27 cellular contexts compared by ENCODE assay signal in the genomic region with DNA sequence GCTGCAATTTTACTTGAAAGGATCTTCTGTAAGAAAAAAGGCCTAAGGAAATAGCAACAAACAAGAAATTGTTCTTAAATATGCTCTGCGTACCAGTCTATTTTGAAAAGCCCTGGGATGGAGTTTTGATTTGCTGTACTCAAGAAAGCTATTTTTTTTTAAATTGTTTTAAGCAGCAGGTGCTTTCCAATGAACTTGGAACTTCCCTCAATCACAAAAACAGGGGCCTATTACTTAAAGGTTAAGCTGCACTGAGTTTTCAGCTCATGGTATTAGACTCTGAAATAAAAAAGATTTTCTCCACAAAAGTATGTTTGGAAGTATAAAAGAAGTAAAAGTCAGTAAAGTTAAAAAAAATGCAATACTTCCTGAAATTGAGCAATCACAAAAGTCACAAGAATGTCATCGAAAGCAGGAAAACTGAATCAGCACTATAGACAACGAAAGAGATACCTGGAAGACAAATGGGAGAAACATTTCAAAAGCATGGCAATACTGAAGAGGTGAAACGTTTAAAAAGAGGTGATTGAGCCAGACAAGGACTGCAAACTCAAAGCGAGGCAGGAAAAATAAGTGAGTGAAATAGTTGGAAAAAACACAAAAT. TPM values are rescaled to one million over a fixed set of nuclear protein-coding genes. Genes with fewer than 3 reads are reported as not detected.
DNase-seq lines count a peak whose midpoint lies in the region; ATAC-seq and TF ChIP-seq lines count a peak whose summit lies in the region.
"Had no signal": no experiment of that assay in that cellular context is flagged by ENCODE, and none has a peak within 500 bp of the region (broad histone marks: within the 10 kb centered on the region; RNA-seq: fewer than 3 reads in every experiment).

No MANE protein-coding gene starts in this region.

- no peak overlapping the region for H3K4me3 ChIP-seq in OCI-LY3 (ENCODE audit: low read length)
- no peak overlapping the region for H3K4me3 ChIP-seq in thyroid gland (replicated peaks in 1 of 3)
- no peak overlapping the region for H3K4me3 ChIP-seq in right cardiac atrium (ENCODE audit: low read length)
- H3K4me3 ChIP-seq: breast epithelium, HAP-1, lower lobe of right lung, mucosa of descending colon, PC-9 had no signal

- intact Hi-C loops in thyroid gland (cut with DNase I) (no loop called here), right cardiac atrium (cut with DNase I) (no loop called here)

- H3K9me3 Mint-ChIP-seq in activated naive CD8-positive, alpha-beta T cell treated with anti-CD3 and anti-CD28 coated beads for 36 hours, result peaks cover 7% of the 10 kb centered on the region
- H3K9me3 Mint-ChIP-seq in activated naive CD8-positive, alpha-beta T cell treated with anti-CD3 and anti-CD28 coated beads, Interleukin-2, amount 50 U/mL, for 24 hours, result peaks cover 4% of the 10 kb centered on the region

- no peak for TF ChIP-seq POLR2A in thyroid gland (IDR thresholded peaks at IDR 0.05)

- H3K36me3 Mint-ChIP-seq in activated naive CD8-positive, alpha-beta T cell treated with anti-CD3 and anti-CD28 coated beads for 36 hours, result no peaks in the 10 kb centered on the region
- H3K36me3 Mint-ChIP-seq in activated naive CD8-positive, alpha-beta T cell treated with anti-CD3 and anti-CD28 coated beads, Interleukin-2, amount 50 U/mL, for 24 hours (ENCODE audit: low read depth), result no peaks in the 10 kb centered on the region
- H3K36me3 Mint-ChIP-seq: CD4-positive, alpha-beta memory T cell had no signal

- H3K4me1 ChIP-seq in OCI-LY3 (ENCODE audit: low read length), result peaks cover 21% of the 10 kb centered on the region
- peaks cover 6 to 7% of the 10 kb centered on the region in 2 donors for H3K4me1 ChIP-seq in thyroid gland
- no peaks in the 10 kb centered on the region for H3K4me1 ChIP-seq in right cardiac atrium (ENCODE audit: control insufficient read depth, insufficient read depth, low read length)
- H3K4me1 ChIP-seq: breast epithelium had no signal

- no peak overlapping the region for H3K9ac ChIP-seq in OCI-LY3 (ENCODE audit: low read length)

- H3K4me2 ChIP-seq in OCI-LY3 (ENCODE audit: low read length), result 0 out of 2 replicates have a peak overlapping the region, but pooled peaks have one; percentile 17
- H3K4me2 ChIP-seq: PC-9 had no signal

- no peaks in the 10 kb centered on the region for H4K20me1 ChIP-seq in OCI-LY3 (ENCODE audit: insufficient read depth, low read length)

- H3K27me3 Mint-ChIP-seq in activated naive CD8-positive, alpha-beta T cell treated with anti-CD3 and anti-CD28 coated beads for 36 hours, result no peaks in the 10 kb centered on the region
- H3K27me3 Mint-ChIP-seq in activated naive CD8-positive, alpha-beta T cell treated with anti-CD3 and anti-CD28 coated beads, Interleukin-2, amount 50 U/mL, for 24 hours, result no peaks in the 10 kb centered on the region
- H3K27me3 Mint-ChIP-seq: CD4-positive, alpha-beta memory T cell had no signal

- H3K27ac ChIP-seq in OCI-LY3 (ENCODE audit: low read length) (no peak overlapping the region), thyroid gland (peak overlapping the region in 2 of 3 donors; percentile 24 to 70), right cardiac atrium (ENCODE audit: low read length) (no peak overlapping the region)
- H3K27ac ChIP-seq: breast epithelium, lower lobe of right lung, PC-9 had no signal

- H3K4me3 Mint-ChIP-seq in activated naive CD8-positive, alpha-beta T cell treated with anti-CD3 and anti-CD28 coated beads for 36 hours, result no peak overlapping the region
- no peak overlapping the region for H3K4me3 Mint-ChIP-seq in activated naive CD8-positive, alpha-beta T cell treated with anti-CD3 and anti-CD28 coated beads, Interleukin-2, amount 50 U/mL, for 24 hours
- H3K4me3 Mint-ChIP-seq: activated CD4-positive, alpha-beta memory T cell treated with anti-CD3 and anti-CD28 coated beads, Interleukin-2, amount 10 ng/mL, durations not matched to agents 7 days and 5 days; CD4-positive, alpha-beta memory T cell; nephron had no signal

- no peak for DNase-seq in activated naive CD8-positive, alpha-beta T cell treated with anti-CD3 and anti-CD28 coated beads for 36 hours
- no peak for DNase-seq in activated naive CD8-positive, alpha-beta T cell treated with anti-CD3 and anti-CD28 coated beads, Interleukin-2, amount 50 U/mL, for 24 hours
- DNase-seq in foreskin melanocyte (peak; percentile 11), thyroid gland (no peak), right cardiac atrium (no peak)
- DNase-seq in activated CD4-positive, alpha-beta T cell treated with anti-CD3 and anti-CD28 coated beads for 4 hours, result no peak
- DNase-seq: activated CD4-positive, alpha-beta memory T cell treated with anti-CD3 and anti-CD28 coated beads, Interleukin-2, amount 10 ng/mL, durations not matched to agents 7 days and 5 days; activated CD4-positive, alpha-beta T cell treated with anti-CD3 and anti-CD28 coated beads for 1 hour; activated CD8-positive, alpha-beta memory T cell treated with anti-CD3 and anti-CD28 coated beads, Interleukin-2, amount 50 U/mL, for 48 hours; activated naive CD4-positive, alpha-beta T cell treated with anti-CD3 and anti-CD28 coated beads, Interleukin-2, amount 50 U/mL, for 16 hours; CD4-positive, alpha-beta memory T cell; DMS 273 treated with DMSO at 0.1 percent for 48 hours; hippocampal formation; lower lobe of right lung; mucosa of descending colon; NCI-H1092; NCI-H2029; NCI-H524 treated with DMSO at 0.1 percent for 48 hours; PC-9; Right ventricle myocardium superior; stimulated activated naive CD4-positive, alpha-beta T cell; T-helper 2 cell had no signal

- ATAC-seq in activated naive CD8-positive, alpha-beta T cell treated with anti-CD3 and anti-CD28 coated beads, Interleukin-2, amount 50 U/mL, for 24 hours, result no peak
- ATAC-seq in right cardiac atrium (no peak), HG03439 (IDR thresholded peaks at IDR 0.05; ENCODE audit: unreplicated experiment) (no peak)
- ATAC-seq: lower lobe of right lung, mucosa of descending colon had no signal

- H3K36me3 ChIP-seq in OCI-LY3 (replicated peaks; ENCODE audit: low read depth, low read length), result no peaks in the 10 kb centered on the region
- no peaks in the 10 kb centered on the region for H3K36me3 ChIP-seq in thyroid gland
- H3K36me3 ChIP-seq: breast epithelium, HAP-1, lower lobe of right lung had no signal

- no peaks in the 10 kb centered on the region for H3K79me2 ChIP-seq in OCI-LY3 (ENCODE audit: low read length)

- TF ChIP-seq CTCF in OCI-LY3 (IDR thresholded peaks at IDR 0.05; ENCODE audit: low read depth, low read length) (no peak), thyroid gland (IDR thresholded peaks at IDR 0.05) (no peak)

- H2AFZ ChIP-seq in OCI-LY3 (ENCODE audit: low read depth, low read length), result no peak overlapping the region
- H2AFZ ChIP-seq: PC-9 had no signal

- H3K27ac Mint-ChIP-seq in activated naive CD8-positive, alpha-beta T cell treated with anti-CD3 and anti-CD28 coated beads for 36 hours, result peak overlapping the region; percentile 2
- no peak overlapping the region for H3K27ac Mint-ChIP-seq in activated naive CD8-positive, alpha-beta T cell treated with anti-CD3 and anti-CD28 coated beads, Interleukin-2, amount 50 U/mL, for 24 hours
- H3K27ac Mint-ChIP-seq: activated CD4-positive, alpha-beta memory T cell treated with anti-CD3 and anti-CD28 coated beads, Interleukin-2, amount 10 ng/mL, durations not matched to agents 7 days and 5 days had no signal

- WGBS in thyroid gland, 2 donors, result 48 to 62% methylated on average over 5 of the region's 5 CpGs
- 63% methylated on average over 5 of the region's 5 CpGs for WGBS in right cardiac atrium

- H3K4me1 Mint-ChIP-seq in activated naive CD8-positive, alpha-beta T cell treated with anti-CD3 and anti-CD28 coated beads for 36 hours, result peaks cover 19% of the 10 kb centered on the region
- H3K4me1 Mint-ChIP-seq in activated naive CD8-positive, alpha-beta T cell treated with anti-CD3 and anti-CD28 coated beads, Interleukin-2, amount 50 U/mL, for 24 hours, result peaks cover 28% of the 10 kb centered on the region

- H3K9me3 ChIP-seq in OCI-LY3 (ENCODE audit: insufficient read depth, low read length) (peaks cover 18% of the 10 kb centered on the region), thyroid gland (no peaks in the 10 kb centered on the region), right cardiac atrium (ENCODE audit: control insufficient read depth, low read length) (no peaks in the 10 kb centered on the region)
- H3K9me3 ChIP-seq: HAP-1, lower lobe of right lung had no signal

- no peaks in the 10 kb centered on the region for H3K27me3 ChIP-seq in OCI-LY3 (ENCODE audit: low read depth, low read length)
- H3K27me3 ChIP-seq in thyroid gland, result no peaks in the 10 kb centered on the region
- no peaks in the 10 kb centered on the region for H3K27me3 ChIP-seq in right cardiac atrium (ENCODE audit: control insufficient read depth, insufficient read depth)
- H3K27me3 ChIP-seq: breast epithelium had no signal

RNA-seq across cellular contexts. Expression of a gene that starts 38.9 kb away (rescaled TPM):
- 100 to 1,000 TPM; 132 to 140 TPM for total RNA-seq in activated naive CD8-positive, alpha-beta T cell treated with anti-CD3 and anti-CD28 coated beads for 36 hours
- 1 to 10 TPM in 3 of 4 donors, under 1 TPM in 1; 0.44 to 3.7 (median 2.0) TPM for total RNA-seq in thyroid gland
- 1 to 10 TPM; 1.2 to 5.0 (median 3.0) TPM for total RNA-seq in right cardiac atrium
- 1.6 TPM for polyA plus RNA-seq in right cardiac atrium

Comparison
In these comparisons a context has a peak if more than half of its experiments do, and no peak if none do; other contexts are left out.
1. H3K27ac ChIP-seq: peak in thyroid gland (2 of 3); none in OCI-LY3 (single experiment) and right cardiac atrium (single experiment).
2. RNA of a gene that starts 38.9 kb away (total RNA-seq): 132 to 140 TPM in activated naive CD8-positive, alpha-beta T cell treated with anti-CD3 and anti-CD28 coated beads for 36 hours; 1.2 to 5.0 TPM in right cardiac atrium and 0.44 to 3.7 TPM in thyroid gland; every median in the first group is over 10 times any median in the second.